Comparison of ENCODE assay signal across 8 cellular contexts in genomic region chr6:42049116-42049809, GRCh38. TPM values are rescaled to one million over a fixed set of nuclear protein-coding genes. Genes with fewer than 3 reads are reported as not detected.
DNase-seq lines count a peak whose midpoint lies in the region; ATAC-seq, FAIRE-seq and TF ChIP-seq lines count a peak whose summit lies in the region.

No MANE protein-coding gene starts in this region.

- peak overlapping the region; percentile 98 to 100 (median 99) for H3K4me3 Mint-ChIP-seq in IgD-negative memory B cell

- H3K27ac ChIP-seq in ACC112 (ENCODE audit: low read depth, low read length) (peak overlapping the region; percentile 93; the same call in 1 of the 2 replicates), muscle layer of colon (ENCODE audit: low read depth, low read length) (peak overlapping the region; percentile 98)

- no peak for ATAC-seq in GM21360 (IDR thresholded peaks at IDR 0.05; ENCODE audit: unreplicated experiment)

- H3K27me3 ChIP-seq in ACC112 (ENCODE audit: insufficient read depth, low read length) (no peaks in the 10 kb centered on the region), muscle layer of colon (ENCODE audit: control insufficient read depth in 1 of 2, insufficient read depth in 2 of 2, low read length in 2 of 2) (no peaks in the 10 kb centered on the region)

- DNase-seq in cardiac fibroblast (ENCODE audit: low read depth in 2 of 2) (no peak), HK-2 (ENCODE audit: unreplicated experiment) (no peak), urothelium cell line (ENCODE audit: low spot score) (no peak), amygdala (lab: John Stamatoyannopoulos, UW) (no peak)

- H3K9me3 Mint-ChIP-seq in IgD-negative memory B cell = no peaks in the 10 kb centered on the region

- H3K4me1 ChIP-seq in ACC112 (ENCODE audit: control insufficient read depth, insufficient read depth, low read length, unreplicated experiment) (peaks cover 29% of the 10 kb centered on the region), muscle layer of colon (ENCODE audit: insufficient read depth, low read length) (peaks cover 57% of the 10 kb centered on the region)

- no peak overlapping the region for H3K9ac ChIP-seq in muscle layer of colon (ENCODE audit: low read length)

- no peaks in the 10 kb centered on the region for H3K9me3 ChIP-seq in muscle layer of colon (ENCODE audit: low read length)

- FAIRE-seq in urothelium cell line (lab: Jason Lieb, UNC) = no peak

- no peak overlapping the region for H2AFZ ChIP-seq in ACC112 (ENCODE audit: low read length, unreplicated experiment)

- peak overlapping the region; percentile 98 to 99 (median 98) for H3K27ac Mint-ChIP-seq in IgD-negative memory B cell

- H3K36me3 ChIP-seq in ACC112 (ENCODE audit: insufficient read depth, low read length) = peaks cover 7% of the 10 kb centered on the region
- peaks cover 5% of the 10 kb centered on the region for H3K36me3 ChIP-seq in muscle layer of colon (ENCODE audit: insufficient read depth, low read length)

- H3K4me3 ChIP-seq in ACC112 (ENCODE audit: low read depth, low read length) (peak overlapping the region; percentile 86), cardiac fibroblast (replicated peaks in 1 of 2; ENCODE audit: low read depth in 2 of 2, low read length in 2 of 2) (peak overlapping the region; percentile 63 to 90), muscle layer of colon (ENCODE audit: low read depth in 1 of 2, low read length in 2 of 2) (peak overlapping the region; percentile 79 to 94)

- no peaks in the 10 kb centered on the region for H3K27me3 Mint-ChIP-seq in IgD-negative memory B cell

- H3K4me1 Mint-ChIP-seq in IgD-negative memory B cell = peaks cover 43 to 45% (median 44%) of the 10 kb centered on the region in 3 donors

- H3K79me2 ChIP-seq in ACC112 (ENCODE audit: control insufficient read depth, insufficient read depth, low read length, unreplicated experiment) = peaks cover 38% of the 10 kb centered on the region

- no peak for TF ChIP-seq CTCF in cardiac fibroblast (IDR thresholded peaks at IDR 0.05; ENCODE audit: low read depth, low read length)

- no peaks in the 10 kb centered on the region for H3K36me3 Mint-ChIP-seq in IgD-negative memory B cell

RNA-seq across cellular contexts. Expression of gene TAF8, which starts 1.1 kb away (rescaled TPM):
- 22.2 TPM for polyA plus RNA-seq in IgD-negative memory B cell
